ENCODE assay signal across 8 cellular contexts in genomic region chr13:91893040-91893439, GRCh38.
"Had no signal": no experiment of that assay in that cellular context is flagged by ENCODE, and none has a peak within 500 bp of the region (broad histone marks: within the 10 kb centered on the region; RNA-seq: fewer than 3 reads in every experiment).

No MANE protein-coding gene starts in this region.

- H3K4me1 ChIP-seq: HAP-1 had no signal

- H3K4me3 ChIP-seq: GM23248, GM23338, HAP-1 had no signal

- H3K27ac ChIP-seq: GM23248 had no signal

- H3K36me3 ChIP-seq: HAP-1 had no signal

- DNase-seq: GM23248, GOT3, H7, H9, HCEC 1CT, HFFc6 had no signal

- H3K9me3 ChIP-seq: HAP-1 had no signal
